ENCODE assay signal across 8 cellular contexts in the genomic region with DNA sequence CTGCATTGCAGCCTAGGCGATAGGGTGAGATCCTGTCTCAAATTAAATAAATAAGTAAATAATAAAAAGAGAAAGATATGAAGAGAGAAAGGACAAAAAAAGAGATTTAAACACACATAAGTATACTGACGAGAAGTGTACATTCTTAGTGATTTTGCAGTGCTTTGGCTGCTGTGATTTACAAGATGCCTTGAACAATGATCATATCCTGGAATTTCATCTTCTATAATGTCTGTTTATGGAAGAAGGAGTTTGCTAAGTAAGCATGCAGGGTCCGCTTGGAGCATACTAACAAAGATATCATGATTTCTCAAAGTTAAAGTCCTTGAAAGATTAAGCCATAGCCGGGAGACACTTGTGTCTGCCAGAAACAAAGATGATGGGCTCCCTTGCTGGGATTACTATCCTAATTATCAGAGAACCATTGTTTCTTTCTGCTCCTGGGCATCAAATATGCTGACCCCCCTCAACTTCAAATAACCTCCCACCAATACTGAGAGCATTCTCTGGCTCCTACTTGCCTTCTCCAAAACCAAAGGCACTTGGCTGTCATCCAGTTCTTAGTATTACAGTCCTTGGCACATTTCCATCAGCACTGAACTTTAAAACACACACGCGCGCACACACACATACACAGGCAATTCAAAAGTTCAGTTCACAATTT. TPM values are rescaled to one million over a fixed set of nuclear protein-coding genes. Genes with fewer than 3 reads are reported as not detected.
A peak's percentile ranks its signal among the peaks of the same experiment; 100 is the strongest.
DNase-seq lines count a peak whose midpoint lies in the region; ATAC-seq, FAIRE-seq and TF ChIP-seq lines count a peak whose summit lies in the region.

No MANE protein-coding gene starts in this region.

- H3K4me3 ChIP-seq in HFF-Myc (replicated peaks; ENCODE audit: low read depth, low read length) (no peak overlapping the region), PC-3 (ENCODE audit: low read length) (no peak overlapping the region), gastroesophageal sphincter (no peak overlapping the region), small intestine (ENCODE audit: low read depth in 1 of 2, low read length in 2 of 2) (no peak overlapping the region)

- peaks cover 16% of the 10 kb centered on the region; the same call in 1 of the 2 replicates for H3K4me1 ChIP-seq in PC-3 (ENCODE audit: insufficient read depth, low read length)
- peaks cover 6 to 30% (median 10%) of the 10 kb centered on the region in 3 donors for H3K4me1 ChIP-seq in gastroesophageal sphincter
- H3K4me1 ChIP-seq in small intestine (ENCODE audit: control insufficient read depth in 2 of 2, insufficient read depth in 1 of 2, low read depth in 1 of 2, low read length in 1 of 2) = peaks cover 0 to 10% of the 10 kb centered on the region in 2 donors

- no peak for TF ChIP-seq EP300 in gastroesophageal sphincter (IDR thresholded peaks at IDR 0.05)

- no peaks in the 10 kb centered on the region for H3K79me2 ChIP-seq in PC-3 (ENCODE audit: low read length)

- H3F3A ChIP-seq in PC-3 (ENCODE audit: low read length, unreplicated experiment) = no peaks in the 10 kb centered on the region

- H3K9me3 Mint-ChIP-seq in activated T-helper 2 cell treated with anti-CD3 and anti-CD28 coated beads, Interferon-gamma antibody, Interleukin-2, Interleukin-4, amounts not matched to agents 10 μg/mL and 5 μg/mL and 100 μg/mL, durations not matched to agents 14 hours and 24 hours and 36 hours = no peaks in the 10 kb centered on the region
- H3K9me3 Mint-ChIP-seq in activated CD4-positive, alpha-beta memory T cell treated with anti-CD3 and anti-CD28 coated beads, Interleukin-2, amount 10 ng/mL, durations not matched to agents 7 days and 5 days = no peaks in the 10 kb centered on the region

- H3K36me3 Mint-ChIP-seq in activated T-helper 2 cell treated with anti-CD3 and anti-CD28 coated beads, Interferon-gamma antibody, Interleukin-2, Interleukin-4, amounts not matched to agents 10 μg/mL and 5 μg/mL and 100 μg/mL, durations not matched to agents 14 hours and 24 hours and 36 hours (ENCODE audit: low read depth) = no peaks in the 10 kb centered on the region
- H3K36me3 Mint-ChIP-seq in activated CD4-positive, alpha-beta memory T cell treated with anti-CD3 and anti-CD28 coated beads, Interleukin-2, amount 10 ng/mL, durations not matched to agents 7 days and 5 days (ENCODE audit: low read depth) = no peaks in the 10 kb centered on the region

- BruUV-seq in PC-3 (replicated peaks; lab: Mats Ljungman, UMichigan) = no TSS peak

- no peak overlapping the region for H3K4me2 ChIP-seq in PC-3 (ENCODE audit: low read length)

- H3K9me3 ChIP-seq in PC-3 (ENCODE audit: low read length) = no peaks in the 10 kb centered on the region
- no peaks in the 10 kb centered on the region for H3K9me3 ChIP-seq in gastroesophageal sphincter
- H3K9me3 ChIP-seq in small intestine (ENCODE audit: control insufficient read depth, low read depth) = no peaks in the 10 kb centered on the region

- no peak for TF ChIP-seq POLR2A in gastroesophageal sphincter (IDR thresholded peaks at IDR 0.05)

- H3K27ac Mint-ChIP-seq in activated T-helper 2 cell treated with anti-CD3 and anti-CD28 coated beads, Interferon-gamma antibody, Interleukin-2, Interleukin-4, amounts not matched to agents 10 μg/mL and 5 μg/mL and 100 μg/mL, durations not matched to agents 14 hours and 24 hours and 36 hours = no peak overlapping the region
- H3K27ac Mint-ChIP-seq in activated CD4-positive, alpha-beta memory T cell treated with anti-CD3 and anti-CD28 coated beads, Interleukin-2, amount 10 ng/mL, durations not matched to agents 7 days and 5 days = no peak overlapping the region

- H3K4me3 Mint-ChIP-seq in activated T-helper 2 cell treated with anti-CD3 and anti-CD28 coated beads, Interferon-gamma antibody, Interleukin-2, Interleukin-4, amounts not matched to agents 10 μg/mL and 5 μg/mL and 100 μg/mL, durations not matched to agents 14 hours and 24 hours and 36 hours (ENCODE audit: low read depth) = no peak overlapping the region
- H3K4me3 Mint-ChIP-seq in activated CD4-positive, alpha-beta memory T cell treated with anti-CD3 and anti-CD28 coated beads, Interleukin-2, amount 10 ng/mL, durations not matched to agents 7 days and 5 days = no peak overlapping the region

- POLR2A ChIA-PET in PC-3 (lab: Charles Lee; ENCODE audit: unreplicated experiment) = no interaction called here
- POLR2A ChIA-PET in activated CD4-positive, alpha-beta memory T cell treated with anti-CD3 and anti-CD28 coated beads, Interleukin-2, amount 10 ng/mL, durations not matched to agents 7 days and 5 days (lab: Charles Lee) = no interaction called here

- H3K27me3 ChIP-seq in PC-3 (ENCODE audit: low read length) (no peaks in the 10 kb centered on the region), gastroesophageal sphincter (no peaks in the 10 kb centered on the region), small intestine (ENCODE audit: control insufficient read depth in 2 of 2, insufficient read depth in 2 of 2, low read length in 2 of 2) (no peaks in the 10 kb centered on the region)

- peaks cover 15% of the 10 kb centered on the region for H3K27me3 Mint-ChIP-seq in activated T-helper 2 cell treated with anti-CD3 and anti-CD28 coated beads, Interferon-gamma antibody, Interleukin-2, Interleukin-4, amounts not matched to agents 10 μg/mL and 5 μg/mL and 100 μg/mL, durations not matched to agents 14 hours and 24 hours and 36 hours (ENCODE audit: low read depth)
- peaks cover 14% of the 10 kb centered on the region for H3K27me3 Mint-ChIP-seq in activated CD4-positive, alpha-beta memory T cell treated with anti-CD3 and anti-CD28 coated beads, Interleukin-2, amount 10 ng/mL, durations not matched to agents 7 days and 5 days

- H3K9ac ChIP-seq in PC-3 (ENCODE audit: low read length) = no peak overlapping the region

- TF ChIP-seq CTCF in HFF-Myc (IDR thresholded peaks at IDR 0.05; ENCODE audit: low read depth, low read length, missing control alignments) = no peak
- no peak for TF ChIP-seq CTCF in PC-3 (conservative IDR thresholded peaks at IDR 0.05; ENCODE audit: low read depth, low read length)
- TF ChIP-seq CTCF in gastroesophageal sphincter (IDR thresholded peaks at IDR 0.05) = no peak

- no peak for ATAC-seq in PC-3
- peak; percentile 50 for ATAC-seq in gastroesophageal sphincter
- ATAC-seq in HG03460 (IDR thresholded peaks at IDR 0.05; ENCODE audit: unreplicated experiment) = no peak

- 20 to 22% methylated on average over 6 to 7 of the region's 7 CpGs for WGBS in gastroesophageal sphincter (ENCODE audit: low coverage in 1 of 2), 2 donors
- WGBS in small intestine, 3 donors = 11 to 22% (median 13%) methylated on average over 7 of the region's 7 CpGs

- intact Hi-C loops in PC-3 (cut with micrococcal nuclease) = no loop called here
- intact Hi-C loops in activated T-helper 2 cell treated with anti-CD3 and anti-CD28 coated beads, Interferon-gamma antibody, Interleukin-2, Interleukin-4, amounts not matched to agents 10 μg/mL and 5 μg/mL and 100 μg/mL, durations not matched to agents 14 hours and 24 hours and 36 hours (cut with micrococcal nuclease) = no loop called here

- no peaks in the 10 kb centered on the region for H3K9me2 ChIP-seq in PC-3 (replicated peaks; ENCODE audit: low read length)

- H3K4me1 Mint-ChIP-seq in activated T-helper 2 cell treated with anti-CD3 and anti-CD28 coated beads, Interferon-gamma antibody, Interleukin-2, Interleukin-4, amounts not matched to agents 10 μg/mL and 5 μg/mL and 100 μg/mL, durations not matched to agents 14 hours and 24 hours and 36 hours (ENCODE audit: low read depth) = no peaks in the 10 kb centered on the region
- H3K4me1 Mint-ChIP-seq in activated CD4-positive, alpha-beta memory T cell treated with anti-CD3 and anti-CD28 coated beads, Interleukin-2, amount 10 ng/mL, durations not matched to agents 7 days and 5 days = no peaks in the 10 kb centered on the region

- no peak for FAIRE-seq in small intestine (lab: Jason Lieb, UNC)

- H2AFZ ChIP-seq in PC-3 (ENCODE audit: low read length) = no peak overlapping the region

- H4K20me1 ChIP-seq in PC-3 (ENCODE audit: low read length) = no peaks in the 10 kb centered on the region

- peak; percentile 60 for DNase-seq in HFF-Myc (ENCODE audit: extremely low read depth, low read depth)
- peak; percentile 77 for DNase-seq in PC-3
- peak; percentile 78 for DNase-seq in small intestine
- DNase-seq in activated T-helper 2 cell treated with anti-CD3 and anti-CD28 coated beads, Interferon-gamma antibody, Interleukin-2, Interleukin-4, amounts not matched to agents 10 μg/mL and 5 μg/mL and 100 μg/mL, durations not matched to agents 14 hours and 24 hours and 36 hours (ENCODE audit: low spot score) = no peak
- DNase-seq in activated effector memory CD4-positive, alpha-beta T cell treated with Interleukin-2 at 50 U/mL for 16 hours = no peak
- no peak for DNase-seq in activated CD4-positive, alpha-beta memory T cell treated with anti-CD3 and anti-CD28 coated beads, Interleukin-2, amount 10 ng/mL, durations not matched to agents 7 days and 5 days

- H3K27ac ChIP-seq in PC-3 (ENCODE audit: low read length) (no peak overlapping the region), gastroesophageal sphincter (peak overlapping the region in 2 of 4 donors; percentile 27 to 51), small intestine (ENCODE audit: low read depth in 1 of 2, low read length in 1 of 2) (no peak overlapping the region)

- CTCF ChIA-PET in PC-3 (lab: Charles Lee) = no interaction called here
- CTCF ChIA-PET in activated CD4-positive, alpha-beta memory T cell treated with anti-CD3 and anti-CD28 coated beads, Interleukin-2, amount 10 ng/mL, durations not matched to agents 7 days and 5 days (lab: Charles Lee) = no interaction called here

- H3K36me3 ChIP-seq in PC-3 (ENCODE audit: low read depth, low read length) = no peaks in the 10 kb centered on the region
- no peaks in the 10 kb centered on the region for H3K36me3 ChIP-seq in gastroesophageal sphincter
- H3K36me3 ChIP-seq in small intestine (ENCODE audit: control insufficient read depth in 2 of 2, insufficient read depth in 2 of 2, low read length in 2 of 2) = no peaks in the 10 kb centered on the region

RNA-seq across cellular contexts. Expression of gene STAM2, which starts 47.5 kb away (rescaled TPM):
- total RNA-seq in PC-3 (2014; rRNA removed) = 18.0 and 21.0 TPM in 2 replicates
- total RNA-seq in gastroesophageal sphincter = 10 to 100 TPM; 28.8 to 40.7 (median 36.5) TPM
- polyA plus RNA-seq in small intestine = 10 to 100 TPM in 1 of 3 donors, 1 to 10 TPM in 2; 8.2 to 10.7 (median 8.9) TPM
- total RNA-seq in activated T-helper 2 cell treated with anti-CD3 and anti-CD28 coated beads, Interferon-gamma antibody, Interleukin-2, Interleukin-4, amounts not matched to agents 10 μg/mL and 5 μg/mL and 100 μg/mL, durations not matched to agents 14 hours and 24 hours and 36 hours = 14.3 and 15.9 TPM in 2 replicates
- total RNA-seq in activated CD4-positive, alpha-beta memory T cell treated with anti-CD3 and anti-CD28 coated beads, Interleukin-2, amount 10 ng/mL, durations not matched to agents 7 days and 5 days = 10 to 100 TPM; 13.8 to 16.2 TPM

Comparison
In these comparisons a context has a peak if more than half of its experiments do, and no peak if none do; other contexts are left out.
1. DNase-seq: peak in HFF-Myc (single experiment), PC-3 (single experiment) and small intestine (single experiment); none in activated T-helper 2 cell treated with anti-CD3 and anti-CD28 coated beads, Interferon-gamma antibody, Interleukin-2, Interleukin-4, amounts not matched to agents 10 μg/mL and 5 μg/mL and 100 μg/mL, durations not matched to agents 14 hours and 24 hours and 36 hours (single experiment), activated effector memory CD4-positive, alpha-beta T cell treated with Interleukin-2 at 50 U/mL for 16 hours (single experiment) and activated CD4-positive, alpha-beta memory T cell treated with anti-CD3 and anti-CD28 coated beads, Interleukin-2, amount 10 ng/mL, durations not matched to agents 7 days and 5 days (single experiment).